16 cellular contexts compared by ENCODE assay signal in the genomic region with DNA sequence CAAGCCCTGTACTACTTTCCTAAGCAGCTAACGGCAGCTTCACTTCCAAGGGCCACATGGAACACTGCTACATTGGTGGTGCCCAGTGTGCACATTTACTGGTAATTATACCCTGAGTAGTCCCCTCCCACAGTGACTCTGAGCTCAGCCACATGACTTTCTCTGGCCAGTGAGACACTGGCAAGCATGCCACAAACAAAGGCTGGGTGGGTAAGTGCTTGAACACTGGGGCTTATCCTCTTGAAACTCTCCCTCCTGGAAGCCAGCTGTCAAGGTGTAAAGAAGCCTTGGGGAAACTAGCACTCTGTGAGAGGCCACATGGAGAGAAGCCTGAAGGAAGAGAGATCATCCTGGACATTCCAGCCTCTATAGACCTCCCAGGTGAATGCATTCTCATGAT. TPM values are rescaled to one million over a fixed set of nuclear protein-coding genes. Genes with fewer than 3 reads are reported as not detected.
DNase-seq lines count a peak whose midpoint lies in the region; ATAC-seq and TF ChIP-seq lines count a peak whose summit lies in the region.
"Had no signal": no experiment of that assay in that cellular context is flagged by ENCODE, and none has a peak within 500 bp of the region (broad histone marks: within the 10 kb centered on the region; RNA-seq: fewer than 3 reads in every experiment).

No MANE protein-coding gene starts in this region.

- H3K4me3 Mint-ChIP-seq in natural killer cell treated with Interleukin-12 subunit alpha and Interleukin-12 subunit beta and Interleukin-15 and Interleukin-18, amount 100 ng/mL, for 72 hours: no peak overlapping the region
- no peak overlapping the region for H3K4me3 Mint-ChIP-seq in natural killer cell
- no peak overlapping the region for H3K4me3 Mint-ChIP-seq in T-helper 17 cell
- H3K4me3 Mint-ChIP-seq: CD4-positive, CD25-positive, alpha-beta regulatory T cell had no signal

- H3K4me1 Mint-ChIP-seq in natural killer cell treated with Interleukin-12 subunit alpha and Interleukin-12 subunit beta and Interleukin-15 and Interleukin-18, amount 100 ng/mL, for 72 hours (ENCODE audit: low read depth in 2 of 2): peaks cover 0 to 4% of the 10 kb centered on the region in 2 donors
- H3K4me1 Mint-ChIP-seq in natural killer cell (peaks cover 0 to 6% of the 10 kb centered on the region in 2 donors), T-helper 17 cell (peaks cover 9% of the 10 kb centered on the region)

- H3K9me3 ChIP-seq in T-helper 17 cell (ENCODE audit: control insufficient read depth, low read length, poor library complexity, severe bottlenecking): no peaks in the 10 kb centered on the region

- no peak for DNase-seq in natural killer cell treated with Interleukin-12 subunit alpha and Interleukin-12 subunit beta and Interleukin-15 and Interleukin-18, amount 100 ng/mL, for 72 hours (ENCODE audit: low spot score)
- DNase-seq in natural killer cell (no peak), RWPE1 (ENCODE audit: low spot score) (no peak), epithelial cell of prostate (ENCODE audit: low read depth, low spot score) (no peak), ACHN (no peak), T-helper 17 cell (no peak), activated T-cell treated with anti-CD3 and anti-CD28 coated beads for 4 hours (no peak)
- DNase-seq: Calu3; CD4-positive, CD25-positive, alpha-beta regulatory T cell; DND-41; GDM1; NCI-H1105; NCI-H1694 treated with DMSO at 0.1 percent for 48 hours; NCI-H526 treated with DMSO at 0.1 percent for 48 hours; SIG-M5 had no signal

- no peaks in the 10 kb centered on the region for H3K9me3 Mint-ChIP-seq in natural killer cell treated with Interleukin-12 subunit alpha and Interleukin-12 subunit beta and Interleukin-15 and Interleukin-18, amount 100 ng/mL, for 72 hours
- no peaks in the 10 kb centered on the region for H3K9me3 Mint-ChIP-seq in natural killer cell
- H3K9me3 Mint-ChIP-seq: CD4-positive, CD25-positive, alpha-beta regulatory T cell had no signal

- intact Hi-C loops in natural killer cell (cut with micrococcal nuclease): loop anchor here (5.0 kb wide), 1 partner anchor 942 kb away; no protein-coding TSS in a partner anchor

- H3K27ac Mint-ChIP-seq in natural killer cell treated with Interleukin-12 subunit alpha and Interleukin-12 subunit beta and Interleukin-15 and Interleukin-18, amount 100 ng/mL, for 72 hours: no peak overlapping the region
- no peak overlapping the region for H3K27ac Mint-ChIP-seq in natural killer cell
- H3K27ac Mint-ChIP-seq in T-helper 17 cell: no peak overlapping the region
- H3K27ac Mint-ChIP-seq: CD4-positive, CD25-positive, alpha-beta regulatory T cell had no signal

- CTCF ChIA-PET in RWPE1 (lab: Yijun Ruan, JAX): interaction anchor here (1.1 to 1.8 kb wide), 2 partner anchors 35 to 201 kb away, joined by 3 to 4 read pairs; no protein-coding TSS in a partner anchor

- H3K27ac ChIP-seq in RWPE1 (peak overlapping the region; percentile 15; the same call in 1 of the 2 replicates), epithelial cell of prostate (peak overlapping the region; percentile 12)
- H3K27ac ChIP-seq: KMS-11 had no signal

- in situ Hi-C loops in ACHN (cut with HindIII; ENCODE audit: low pct_ligation_motif_present, low pct_unique_long_range_greater_than_20kb, low sequenced_read_pairs): no loop called here

- ATAC-seq in natural killer cell treated with Interleukin-12 subunit alpha and Interleukin-12 subunit beta and Interleukin-15 and Interleukin-18, amount 100 ng/mL, for 72 hours: peak; percentile 20 to 44
- ATAC-seq in natural killer cell (no peak), T-helper 17 cell (no peak)

- H3K36me3 Mint-ChIP-seq in natural killer cell treated with Interleukin-12 subunit alpha and Interleukin-12 subunit beta and Interleukin-15 and Interleukin-18, amount 100 ng/mL, for 72 hours: no peaks in the 10 kb centered on the region
- H3K36me3 Mint-ChIP-seq in natural killer cell (no peaks in the 10 kb centered on the region), T-helper 17 cell (ENCODE audit: low read depth) (no peaks in the 10 kb centered on the region)
- H3K36me3 Mint-ChIP-seq: CD4-positive, CD25-positive, alpha-beta regulatory T cell had no signal

- POLR2A ChIA-PET in RWPE1 (lab: Yijun Ruan, JAX; ENCODE audit: low non-redundant PET): no interaction called here

- TF ChIP-seq CTCF in natural killer cell (IDR thresholded peaks at IDR 0.05) (no peak), RWPE1 (conservative IDR thresholded peaks at IDR 0.05; ENCODE audit: low read depth) (no peak)

- peaks cover 31 to 48% of the 10 kb centered on the region in 2 donors for H3K27me3 Mint-ChIP-seq in natural killer cell treated with Interleukin-12 subunit alpha and Interleukin-12 subunit beta and Interleukin-15 and Interleukin-18, amount 100 ng/mL, for 72 hours
- H3K27me3 Mint-ChIP-seq in natural killer cell (ENCODE audit: low read depth in 2 of 2): peaks cover 28 to 46% of the 10 kb centered on the region in 2 donors
- peaks cover 33% of the 10 kb centered on the region for H3K27me3 Mint-ChIP-seq in T-helper 17 cell

RNA-seq across cellular contexts. Expression of a gene that starts 54.4 kb away (rescaled TPM):
- not detected for total RNA-seq in natural killer cell treated with Interleukin-12 subunit alpha and Interleukin-12 subunit beta and Interleukin-15 and Interleukin-18, amount 100 ng/mL, for 72 hours
- total RNA-seq in natural killer cell (not detected), T-helper 17 cell (not detected)
- total RNA-seq: CD4-positive, CD25-positive, alpha-beta regulatory T cell had no signal

Comparison
In these comparisons a context has a peak if more than half of its experiments do, and no peak if none do; other contexts are left out.
1. ATAC-seq: peak in natural killer cell treated with Interleukin-12 subunit alpha and Interleukin-12 subunit beta and Interleukin-15 and Interleukin-18, amount 100 ng/mL, for 72 hours (2 of 2); none in natural killer cell (0 of 3) and T-helper 17 cell (single experiment).